Comparison of ENCODE assay signal across 10 cellular contexts in the genomic region with DNA sequence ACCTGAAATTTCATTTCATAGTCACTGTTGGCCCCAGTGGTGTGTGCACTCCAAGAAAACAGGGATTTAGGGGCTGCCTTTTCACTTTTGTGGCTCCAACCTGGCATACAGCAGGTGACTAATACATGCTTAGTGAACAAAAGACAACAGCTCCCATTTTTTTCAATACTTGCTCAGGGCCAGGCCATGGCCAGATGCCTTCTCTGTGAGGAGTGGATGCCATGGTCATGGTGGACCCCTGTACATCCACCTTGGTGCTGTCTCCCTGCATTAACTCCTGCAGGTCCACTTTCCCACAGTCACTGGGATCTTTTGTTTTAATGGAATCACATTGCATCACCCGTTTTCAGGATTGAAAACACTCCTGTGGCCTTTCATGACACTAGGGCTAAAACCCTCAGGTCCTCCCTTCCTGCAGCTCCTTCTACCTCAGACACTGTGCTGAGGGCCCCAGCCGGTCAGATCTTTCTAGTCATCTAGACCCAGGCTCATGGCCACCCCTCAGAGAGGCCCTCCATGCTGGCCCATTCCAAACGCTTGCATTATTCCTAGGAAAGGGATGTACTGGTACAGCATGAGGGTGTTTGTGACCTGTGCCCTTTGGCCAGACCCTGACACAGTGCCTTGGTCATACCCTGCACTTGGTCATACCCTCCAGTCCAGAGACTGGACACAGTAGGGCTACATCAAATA. TPM values are rescaled to one million over a fixed set of nuclear protein-coding genes. Genes with fewer than 3 reads are reported as not detected.
DNase-seq lines count a peak whose midpoint lies in the region; ATAC-seq, FAIRE-seq and TF ChIP-seq lines count a peak whose summit lies in the region.
"Had no signal": no experiment of that assay in that cellular context is flagged by ENCODE, and none has a peak within 500 bp of the region (broad histone marks: within the 10 kb centered on the region; RNA-seq: fewer than 3 reads in every experiment).

No MANE protein-coding gene starts in this region.

- H3K27me3 Mint-ChIP-seq in activated T-cell treated with anti-CD3 and anti-CD28 coated beads, Interleukin-2, amount 50 U/mL, for 4 hours (ENCODE audit: low read depth) = no peaks in the 10 kb centered on the region
- H3K27me3 Mint-ChIP-seq in activated naive CD8-positive, alpha-beta T cell treated with anti-CD3 and anti-CD28 coated beads for 36 hours = no peaks in the 10 kb centered on the region

- H3K9me3 ChIP-seq in thoracic aorta (no peaks in the 10 kb centered on the region), small intestine (ENCODE audit: control insufficient read depth, low read depth) (no peaks in the 10 kb centered on the region)

- TF ChIP-seq CTCF in kidney epithelial cell (IDR thresholded peaks at IDR 0.05; ENCODE audit: insufficient read depth, low read length, poor library complexity, severe bottlenecking) (no peak), thoracic aorta (IDR thresholded peaks at IDR 0.05) (no peak)

- ATAC-seq in activated T-cell treated with anti-CD3 and anti-CD28 coated beads, Interleukin-2, amount 50 U/mL, for 4 hours = no peak
- ATAC-seq in thoracic aorta (ENCODE audit: insufficient number of reproducible peaks, low FRiP score, low read depth) = no peak
- ATAC-seq in GM21737 (IDR thresholded peaks at IDR 0.05; ENCODE audit: unreplicated experiment) = no peak

- peaks cover 33% of the 10 kb centered on the region for H3K4me1 Mint-ChIP-seq in activated T-cell treated with anti-CD3 and anti-CD28 coated beads, Interleukin-2, amount 50 U/mL, for 4 hours (ENCODE audit: low read depth)
- peaks cover 33% of the 10 kb centered on the region for H3K4me1 Mint-ChIP-seq in activated naive CD8-positive, alpha-beta T cell treated with anti-CD3 and anti-CD28 coated beads for 36 hours

- DNase-seq in activated T-cell treated with anti-CD3 and anti-CD28 coated beads, Interleukin-2, amount 50 U/mL, for 4 hours = no peak
- DNase-seq in activated T-cell treated with anti-CD3 and anti-CD28 coated beads for 4 hours (no peak), kidney epithelial cell (ENCODE audit: low read depth) (no peak), thoracic aorta (ENCODE audit: low spot score) (no peak), NCI-H446 treated with DMSO at 0.1 percent for 48 hours (lab: John Stamatoyannopoulos, UW) (no peak), small intestine (no peak)
- DNase-seq in activated naive CD8-positive, alpha-beta T cell treated with anti-CD3 and anti-CD28 coated beads for 36 hours = no peak

- H3K36me3 ChIP-seq in kidney epithelial cell (ENCODE audit: control insufficient read depth, insufficient read depth, low read length) (no peaks in the 10 kb centered on the region), thoracic aorta (no peaks in the 10 kb centered on the region), small intestine (ENCODE audit: control insufficient read depth in 2 of 2, insufficient read depth in 2 of 2, low read length in 2 of 2) (no peaks in the 10 kb centered on the region)

- no peak overlapping the region for H3K27ac ChIP-seq in thoracic aorta
- H3K27ac ChIP-seq in small intestine (ENCODE audit: low read depth in 1 of 2, low read length in 1 of 2) = no peak overlapping the region

- H3K4me3 ChIP-seq in kidney epithelial cell (ENCODE audit: low read depth, low read length) (peak overlapping the region; percentile 79), thoracic aorta (peak overlapping the region; percentile 97), small intestine (ENCODE audit: low read depth in 1 of 2, low read length in 2 of 2) (peak overlapping the region in 1 of 2 donors; percentile 82)

- H3K4me1 ChIP-seq in thoracic aorta (ENCODE audit: control insufficient read depth in 1 of 2, low read depth in 2 of 2) = peaks cover 8 to 21% of the 10 kb centered on the region in 2 donors
- H3K4me1 ChIP-seq in small intestine (ENCODE audit: control insufficient read depth in 2 of 2, insufficient read depth in 1 of 2, low read depth in 1 of 2, low read length in 1 of 2) = peaks cover 0 to 5% of the 10 kb centered on the region in 2 donors

- no peaks in the 10 kb centered on the region for H3K27me3 ChIP-seq in kidney epithelial cell (ENCODE audit: control insufficient read depth, insufficient read depth, low read length)
- H3K27me3 ChIP-seq in thoracic aorta (replicated peaks; ENCODE audit: insufficient read depth) = no peaks in the 10 kb centered on the region
- H3K27me3 ChIP-seq in small intestine (ENCODE audit: control insufficient read depth in 2 of 2, insufficient read depth in 2 of 2, low read length in 2 of 2) = no peaks in the 10 kb centered on the region

- WGBS in small intestine, 3 donors = 77 to 86% (median 82%) methylated on average over 3 of the region's 3 CpGs

- FAIRE-seq in small intestine (lab: Jason Lieb, UNC) = no peak
- FAIRE-seq: D721Med had no signal

- H3K4me3 Mint-ChIP-seq in activated T-cell treated with anti-CD3 and anti-CD28 coated beads, Interleukin-2, amount 50 U/mL, for 4 hours = peak overlapping the region; percentile 94
- H3K4me3 Mint-ChIP-seq in activated naive CD8-positive, alpha-beta T cell treated with anti-CD3 and anti-CD28 coated beads for 36 hours = peak overlapping the region; percentile 93

- peak overlapping the region; percentile 88 for H3K27ac Mint-ChIP-seq in activated naive CD8-positive, alpha-beta T cell treated with anti-CD3 and anti-CD28 coated beads for 36 hours

- H3K36me3 Mint-ChIP-seq in activated T-cell treated with anti-CD3 and anti-CD28 coated beads, Interleukin-2, amount 50 U/mL, for 4 hours (ENCODE audit: insufficient read depth) = peaks cover 16% of the 10 kb centered on the region
- H3K36me3 Mint-ChIP-seq in activated naive CD8-positive, alpha-beta T cell treated with anti-CD3 and anti-CD28 coated beads for 36 hours = peaks cover 28% of the 10 kb centered on the region

- no peaks in the 10 kb centered on the region for H3K9me3 Mint-ChIP-seq in activated T-cell treated with anti-CD3 and anti-CD28 coated beads, Interleukin-2, amount 50 U/mL, for 4 hours
- H3K9me3 Mint-ChIP-seq in activated naive CD8-positive, alpha-beta T cell treated with anti-CD3 and anti-CD28 coated beads for 36 hours = no peaks in the 10 kb centered on the region

RNA-seq across cellular contexts. Expression of gene TMEM147, which starts 1.2 kb away (rescaled TPM):
- total RNA-seq in activated T-cell treated with anti-CD3 and anti-CD28 coated beads, Interleukin-2, amount 50 U/mL, for 4 hours = 100 to 1,000 TPM; 111 to 148 (median 115) TPM
- 10 to 100 TPM; 74.4 to 81.6 TPM for total RNA-seq in activated naive CD8-positive, alpha-beta T cell treated with anti-CD3 and anti-CD28 coated beads for 36 hours
- 160 and 166 TPM in 2 replicates for total RNA-seq in kidney epithelial cell
- total RNA-seq in thoracic aorta = 10 to 100 TPM; 49.7 to 75.8 TPM
- 100 to 1,000 TPM in 1 of 3 donors, 10 to 100 TPM in 2; 40.3 to 149 (median 70.3) TPM for polyA plus RNA-seq in small intestine

RNA-seq across cellular contexts. Expression of gene GAPDHS, which starts 11.0 kb away (rescaled TPM):
- total RNA-seq in activated T-cell treated with anti-CD3 and anti-CD28 coated beads, Interleukin-2, amount 50 U/mL, for 4 hours = not detected
- total RNA-seq in activated naive CD8-positive, alpha-beta T cell treated with anti-CD3 and anti-CD28 coated beads for 36 hours = not detected
- total RNA-seq in kidney epithelial cell (not detected in 2 replicates), thoracic aorta (not detected)
- not detected for polyA plus RNA-seq in small intestine
- total RNA-seq: T-helper 1 cell treated with Interleukin-12 subunit alpha and Interleukin-12 subunit beta and Interleukin-4 antibody, amounts not matched to agents 30 ng/mL and 1 ng/mL, for 36 hours had no signal

RNA-seq across cellular contexts. Expression of gene SBSN, which starts 16.1 kb away (rescaled TPM):
- not detected for total RNA-seq in activated T-cell treated with anti-CD3 and anti-CD28 coated beads, Interleukin-2, amount 50 U/mL, for 4 hours
- not detected for total RNA-seq in activated naive CD8-positive, alpha-beta T cell treated with anti-CD3 and anti-CD28 coated beads for 36 hours
- total RNA-seq in kidney epithelial cell (not detected in 2 replicates), thoracic aorta (1 to 10 TPM in 1 of 2 donors, not detected in 1; 1.5 TPM)
- polyA plus RNA-seq in small intestine = 1 to 10 TPM in 1 of 3 donors, under 1 TPM in 2; 0.07 to 1.8 (median 0.54) TPM
- total RNA-seq: T-helper 1 cell treated with Interleukin-12 subunit alpha and Interleukin-12 subunit beta and Interleukin-4 antibody, amounts not matched to agents 30 ng/mL and 1 ng/mL, for 36 hours had no signal

RNA-seq across cellular contexts. Expression of gene ATP4A, which starts 19.2 kb away (rescaled TPM):
- not detected for total RNA-seq in activated T-cell treated with anti-CD3 and anti-CD28 coated beads, Interleukin-2, amount 50 U/mL, for 4 hours
- not detected for total RNA-seq in activated naive CD8-positive, alpha-beta T cell treated with anti-CD3 and anti-CD28 coated beads for 36 hours
- total RNA-seq in kidney epithelial cell (not detected in 2 replicates), thoracic aorta (under 1 TPM in 1 of 2 donors, not detected in 1; 0.35 TPM)
- under 1 TPM in 1 of 3 donors, not detected in 2; 0.36 TPM for polyA plus RNA-seq in small intestine
- total RNA-seq: T-helper 1 cell treated with Interleukin-12 subunit alpha and Interleukin-12 subunit beta and Interleukin-4 antibody, amounts not matched to agents 30 ng/mL and 1 ng/mL, for 36 hours had no signal

RNA-seq across cellular contexts. Expression of gene DMKN, which starts 30.8 kb away (rescaled TPM):
- 1 to 10 TPM in 1 of 3 donors, under 1 TPM in 2; 0.49 to 1.3 (median 0.95) TPM for total RNA-seq in activated T-cell treated with anti-CD3 and anti-CD28 coated beads, Interleukin-2, amount 50 U/mL, for 4 hours
- total RNA-seq in activated naive CD8-positive, alpha-beta T cell treated with anti-CD3 and anti-CD28 coated beads for 36 hours = 1 to 10 TPM; 1.4 to 1.5 TPM
- total RNA-seq in kidney epithelial cell (219 and 266 TPM in 2 replicates), thoracic aorta (10 to 100 TPM; 26.1 to 53.7 TPM)
- 1 to 10 TPM in 2 of 3 donors, not detected in 1; 4.7 to 7.6 TPM for polyA plus RNA-seq in small intestine
- total RNA-seq: T-helper 1 cell treated with Interleukin-12 subunit alpha and Interleukin-12 subunit beta and Interleukin-4 antibody, amounts not matched to agents 30 ng/mL and 1 ng/mL, for 36 hours had no signal
